In the genomic region with DNA sequence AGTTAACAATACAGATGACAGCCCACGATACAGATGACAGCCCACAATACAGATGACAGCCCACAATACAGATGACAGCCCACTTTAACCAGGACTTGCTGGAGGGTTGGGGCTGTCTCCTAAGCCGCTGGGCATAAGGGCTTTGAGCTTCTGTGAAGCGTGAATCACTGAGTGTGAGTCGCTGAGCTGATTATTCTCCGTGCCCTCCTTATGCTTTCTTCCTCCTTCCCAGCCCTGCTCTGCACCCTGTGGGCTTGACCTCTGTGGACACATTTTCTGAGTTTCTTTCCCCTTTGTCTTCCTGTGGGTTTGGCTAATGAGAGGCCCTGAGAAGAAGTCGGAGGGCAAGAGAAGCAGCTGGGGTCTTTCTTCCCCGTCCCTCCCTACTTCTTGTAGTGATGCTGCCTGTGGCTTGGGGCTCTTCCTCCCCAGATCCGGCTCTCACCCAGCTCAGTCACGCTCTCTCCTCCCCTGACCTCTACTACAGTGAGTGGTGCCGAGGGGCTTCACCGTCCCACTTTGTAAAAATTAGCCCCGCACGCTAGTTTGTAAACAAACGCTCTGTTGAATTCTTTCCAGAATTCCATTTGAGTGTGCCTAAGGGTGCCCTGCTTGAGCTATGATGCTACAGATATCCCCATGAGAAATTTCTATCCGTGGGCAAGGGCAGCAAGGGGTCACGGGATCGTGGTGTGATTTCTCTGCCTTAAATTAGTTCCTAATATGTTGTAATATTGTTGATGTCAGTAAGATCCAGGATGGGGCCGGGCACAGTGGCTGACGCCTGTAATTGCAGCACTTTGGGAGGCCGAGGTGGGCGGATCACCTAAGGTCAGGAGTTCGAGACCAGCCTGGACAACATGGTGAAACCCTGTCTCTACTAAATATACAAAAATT, we compare ENCODE assay signal across 1 cellular context.
TF ChIP-seq lines count a peak whose summit lies in the region.

No MANE protein-coding gene starts in this region.

TF ChIP-seq in IMR-90, 13 proteins besides CTCF, POLR2A, EP300 and RAD21:
- TF ChIP-seq RCOR1 (IDR thresholded peaks at IDR 0.05; ENCODE audit: insufficient replicate concordance, low read length): no peak
- TF ChIP-seq RFX5 (IDR thresholded peaks at IDR 0.05; ENCODE audit: low read depth, low read length): no peak
- TF ChIP-seq, protein P1, sequence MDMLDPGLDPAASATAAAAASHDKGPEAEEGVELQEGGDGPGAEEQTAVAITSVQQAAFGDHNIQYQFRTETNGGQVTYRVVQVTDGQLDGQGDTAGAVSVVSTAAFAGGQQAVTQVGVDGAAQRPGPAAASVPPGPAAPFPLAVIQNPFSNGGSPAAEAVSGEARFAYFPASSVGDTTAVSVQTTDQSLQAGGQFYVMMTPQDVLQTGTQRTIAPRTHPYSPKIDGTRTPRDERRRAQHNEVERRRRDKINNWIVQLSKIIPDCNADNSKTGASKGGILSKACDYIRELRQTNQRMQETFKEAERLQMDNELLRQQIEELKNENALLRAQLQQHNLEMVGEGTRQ (IDR thresholded peaks at IDR 0.05; ENCODE audit: low read depth, low read length): no peak
- TF ChIP-seq FOS (IDR thresholded peaks at IDR 0.05; ENCODE audit: low read depth, low read length): no peak
- no peak for TF ChIP-seq NFE2L2 (IDR thresholded peaks at IDR 0.05; ENCODE audit: low read depth, low read length)
- no peak for TF ChIP-seq MXI1 (IDR thresholded peaks at IDR 0.05; ENCODE audit: borderline replicate concordance, low read depth, low read length)
- TF ChIP-seq MAZ (IDR thresholded peaks at IDR 0.05; ENCODE audit: borderline replicate concordance, low read depth, low read length): no peak
- TF ChIP-seq CEBPB (IDR thresholded peaks at IDR 0.05; ENCODE audit: low read depth, low read length): no peak
- no peak for TF ChIP-seq MAFK (IDR thresholded peaks at IDR 0.05; ENCODE audit: low read depth, low read length)
- no peak for TF ChIP-seq BHLHE40 (IDR thresholded peaks at IDR 0.05; ENCODE audit: low read depth, low read length)
- no peak for TF ChIP-seq SMC3 (IDR thresholded peaks at IDR 0.05; ENCODE audit: low read depth, low read length)
- TF ChIP-seq, protein P2, sequence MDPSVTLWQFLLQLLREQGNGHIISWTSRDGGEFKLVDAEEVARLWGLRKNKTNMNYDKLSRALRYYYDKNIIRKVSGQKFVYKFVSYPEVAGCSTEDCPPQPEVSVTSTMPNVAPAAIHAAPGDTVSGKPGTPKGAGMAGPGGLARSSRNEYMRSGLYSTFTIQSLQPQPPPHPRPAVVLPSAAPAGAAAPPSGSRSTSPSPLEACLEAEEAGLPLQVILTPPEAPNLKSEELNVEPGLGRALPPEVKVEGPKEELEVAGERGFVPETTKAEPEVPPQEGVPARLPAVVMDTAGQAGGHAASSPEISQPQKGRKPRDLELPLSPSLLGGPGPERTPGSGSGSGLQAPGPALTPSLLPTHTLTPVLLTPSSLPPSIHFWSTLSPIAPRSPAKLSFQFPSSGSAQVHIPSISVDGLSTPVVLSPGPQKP (IDR thresholded peaks at IDR 0.05; ENCODE audit: borderline replicate concordance, low read depth, low read length): no peak
- no peak for TF ChIP-seq CHD1 (IDR thresholded peaks at IDR 0.05; ENCODE audit: low read depth, low read length)
